Comparison of ENCODE assay signal across 8 cellular contexts in the genomic region with DNA sequence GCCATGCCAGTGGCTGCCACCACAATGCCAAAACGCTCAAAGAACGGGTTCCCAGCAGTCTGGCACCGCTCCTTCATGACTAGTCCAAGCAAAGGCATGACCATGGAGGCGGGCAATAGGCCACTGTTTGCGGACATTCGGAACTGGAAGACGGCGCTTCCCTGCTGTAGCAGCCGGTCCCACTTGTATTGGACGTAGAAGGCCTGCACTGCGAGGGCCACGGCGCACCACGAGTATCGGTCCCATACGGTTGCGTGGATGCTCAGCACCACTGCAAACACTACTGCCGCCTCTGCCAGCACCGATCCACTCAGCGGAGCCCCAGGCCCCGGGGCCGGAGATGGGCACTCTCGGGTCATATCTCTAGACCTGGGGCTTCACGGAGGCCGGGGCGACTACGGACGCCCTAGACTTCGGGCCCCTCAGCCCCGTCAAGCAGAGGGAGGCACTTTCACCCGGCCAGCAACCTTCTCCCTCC. TPM values are rescaled to one million over a fixed set of nuclear protein-coding genes. Genes with fewer than 3 reads are reported as not detected.
A peak's percentile ranks its signal among the peaks of the same experiment; 100 is the strongest.
DNase-seq lines count a peak whose midpoint lies in the region; ATAC-seq lines count a peak whose summit lies in the region.

No MANE protein-coding gene starts in this region.

- DNase-seq in AG08395 (ENCODE audit: low spot score) (peak; percentile 39), globus pallidus (ENCODE audit: low spot score) (peak; percentile 23), occipital lobe (lab: John Stamatoyannopoulos, UW) (peak; percentile 59), AML-193 (lab: John Stamatoyannopoulos, UW) (no peak)
- DNase-seq in activated effector memory CD4-positive, alpha-beta T cell treated with anti-CD3 and anti-CD28 coated beads, Interleukin-2, amount 50 U/mL, for 16 hours: peak; percentile 76

- peak; percentile 15 for ATAC-seq in GM19025 (IDR thresholded peaks at IDR 0.05; ENCODE audit: low read depth, unreplicated experiment)
- peak; percentile 13 for ATAC-seq in HG03558 (IDR thresholded peaks at IDR 0.05; ENCODE audit: extremely low read depth, unreplicated experiment)
- no peak for ATAC-seq in HG02610 (IDR thresholded peaks at IDR 0.05; ENCODE audit: unreplicated experiment)

RNA-seq across cellular contexts. Expression of gene DOLK, which starts 0.4 kb away (rescaled TPM):
- 14.7 TPM for total RNA-seq in occipital lobe

RNA-seq across cellular contexts. Expression of gene NUP188, which starts 0.5 kb away (rescaled TPM):
- total RNA-seq in occipital lobe: 17.8 TPM

RNA-seq across cellular contexts. Expression of gene PHYHD1, which starts 26.2 kb away (rescaled TPM):
- total RNA-seq in occipital lobe: 1.1 TPM

Comparison
In these comparisons a context has a peak if more than half of its experiments do, and no peak if none do; other contexts are left out.
1. DNase-seq: peak in AG08395 (single experiment), activated effector memory CD4-positive, alpha-beta T cell treated with anti-CD3 and anti-CD28 coated beads, Interleukin-2, amount 50 U/mL, for 16 hours (single experiment), globus pallidus (single experiment) and occipital lobe (single experiment); none in AML-193 (0 of 2).